ENCODE assay signal across 15 cellular contexts in the genomic region with DNA sequence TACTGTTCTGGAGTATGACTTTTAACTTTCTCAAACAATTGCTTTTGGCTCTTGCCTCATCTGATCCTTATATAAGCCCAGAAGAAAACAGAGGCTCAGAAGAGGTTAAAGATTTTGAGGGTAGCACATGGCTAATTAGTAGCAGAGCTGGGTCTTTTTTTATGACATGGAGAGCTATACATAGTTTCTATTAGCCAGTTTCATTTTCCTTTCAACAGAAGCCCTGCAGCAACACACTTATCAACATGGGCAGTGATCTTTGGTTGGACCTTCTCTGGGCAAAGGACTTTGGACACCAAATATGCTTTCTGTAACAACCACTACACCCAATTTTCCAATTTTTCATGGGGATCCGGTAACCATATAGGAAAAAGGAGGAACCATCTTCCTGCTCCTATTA.
A peak's percentile ranks its signal among the peaks of the same experiment; 100 is the strongest.
DNase-seq lines count a peak whose midpoint lies in the region; ATAC-seq, FAIRE-seq and TF ChIP-seq lines count a peak whose summit lies in the region.
"Had no signal": no experiment of that assay in that cellular context is flagged by ENCODE, and none has a peak within 500 bp of the region (broad histone marks: within the 10 kb centered on the region; RNA-seq: fewer than 3 reads in every experiment).

No MANE protein-coding gene starts in this region.

- H3K4me3 ChIP-seq in GM12878 (no peak overlapping the region), H7 (ENCODE audit: insufficient read depth, low read depth, low read length) (no peak overlapping the region), SK-N-SH (ENCODE audit: low read depth in 2 of 2, low read length in 1 of 2) (no peak overlapping the region), brain microvascular endothelial cell (ENCODE audit: low read depth, low read length) (no peak overlapping the region)
- H3K4me3 ChIP-seq: skin epidermis had no signal

- DNase-seq in GM12878 (ENCODE audit: low read depth, low spot score) = peak; percentile 44
- DNase-seq in H7 = no peak
- DNase-seq in activated naive CD4-positive, alpha-beta T cell treated with Interleukin-2 at 50 U/mL for 16 hours = no peak
- no peak for DNase-seq in SK-N-SH
- no peak for DNase-seq in brain microvascular endothelial cell
- DNase-seq: activated naive CD4-positive, alpha-beta T cell; CD4-positive, alpha-beta T cell; HFFc6; MV-4-11; naive thymus-derived CD4-positive, alpha-beta T cell; NCI-H524 treated with DMSO at 0.1 percent for 48 hours had no signal

- POLR2A ChIA-PET in GM12878 (lab: Charles Lee) = interaction anchor here (0.7 to 2.1 kb wide), 4 partner anchors 10 to 82 kb away, joined by 3 to 18 read pairs (median 6); no protein-coding TSS in a partner anchor
- POLR2A ChIA-PET in SK-N-SH (lab: Yijun Ruan, JAX) = no interaction called here

- H4K20me1 ChIP-seq in GM12878 (ENCODE audit: control insufficient read depth, insufficient read depth) = no peaks in the 10 kb centered on the region
- no peaks in the 10 kb centered on the region for H4K20me1 ChIP-seq in SK-N-SH (ENCODE audit: insufficient read depth)

- no peak for TF ChIP-seq POLR2A in GM12878 (IDR thresholded peaks at IDR 0.05; ENCODE audit: low read depth, low read length)

- no TSS peak for BruUV-seq in GM12878 (replicated peaks; lab: Mats Ljungman, UMichigan)

- CTCF ChIA-PET in GM12878 (lab: Yijun Ruan, JAX) (interaction anchor here (1.0 to 4.2 kb wide), 7 partner anchors 9 to 85 kb away, joined by 3 to 26 read pairs (median 3); no protein-coding TSS in a partner anchor), SK-N-SH (lab: Yijun Ruan, JAX) (interaction anchor here (1.0 to 1.9 kb wide), 3 partner anchors 12 to 341 kb away, joined by 3 to 6 read pairs (median 3); no protein-coding TSS in a partner anchor)

- H3F3A ChIP-seq in SK-N-SH (replicated peaks; ENCODE audit: insufficient read depth) = peaks cover 5% of the 10 kb centered on the region

- SMC1A ChIA-PET in GM12878 (lab: Charles Lee; ENCODE audit: uncharacterized antibody, unreplicated experiment) = interaction anchor here (0.8 to 6.6 kb wide), 13 partner anchors 10 to 139 kb away, joined by 3 to 81 read pairs (median 3); no protein-coding TSS in a partner anchor

- no peak for TF ChIP-seq CTCF in GM12878 (IDR thresholded peaks at IDR 0.05 in 2 of 3, conservative IDR thresholded peaks at IDR 0.05 in 1 of 3; ENCODE audit: control insufficient read depth in 2 of 3, extremely low read depth in 1 of 3, insufficient read depth in 1 of 3, low read depth in 3 of 3, low read length in 3 of 3)
- TF ChIP-seq CTCF in SK-N-SH (IDR thresholded peaks at IDR 0.05) = no peak
- TF ChIP-seq CTCF in brain microvascular endothelial cell (IDR thresholded peaks at IDR 0.05; ENCODE audit: low read depth, low read length, missing control alignments) = no peak

- H3K9me3 ChIP-seq in GM12878 (replicated peaks; ENCODE audit: control insufficient read depth, insufficient read depth, low read length) (no peaks in the 10 kb centered on the region), SK-N-SH (no peaks in the 10 kb centered on the region)

- intact Hi-C loops in GM12878 (cut with micrococcal nuclease; ENCODE audit: unreplicated experiment) = no loop called here

- H3K9me2 ChIP-seq in SK-N-SH = no peaks in the 10 kb centered on the region

- WGBS in GM12878 (ENCODE audit: insufficient coverage, insufficient replicate concordance, low lambda C conversion rate, missing lambda C conversion rate) = 71% methylated on average over 1 of the region's 1 CpG
- 76% methylated on average over 1 of the region's 1 CpG for WGBS in SK-N-SH (ENCODE audit: low lambda C conversion rate)

- H3K4me1 ChIP-seq in GM12878 (ENCODE audit: control insufficient read depth, insufficient read depth, low read length) (no peaks in the 10 kb centered on the region), SK-N-SH (ENCODE audit: control insufficient read depth in 1 of 2, insufficient read depth in 2 of 2, low read depth in 1 of 2, low read length in 1 of 2) (peaks cover 12 to 47% of the 10 kb centered on the region in 2 experiments; a peak in 2 of 4 replicates)

- no peak overlapping the region for H2AFZ ChIP-seq in GM12878 (ENCODE audit: control insufficient read depth, low read depth, low read length)
- no peak overlapping the region for H2AFZ ChIP-seq in SK-N-SH (ENCODE audit: low read depth)

- H3K27ac ChIP-seq in GM12878 (ENCODE audit: control insufficient read depth, insufficient read depth) (no peak overlapping the region), SK-N-SH (ENCODE audit: low read depth in 2 of 2, low read length in 1 of 2) (peak overlapping the region in 1 of 2 experiments; percentile 64; a peak in 1 of 4 replicates), brain microvascular endothelial cell (no peak overlapping the region)

- H3K27me3 ChIP-seq in GM12878 (replicated peaks in 1 of 2; ENCODE audit: control insufficient read depth in 2 of 2, insufficient read depth in 2 of 2, low read length in 1 of 2) (no peaks in the 10 kb centered on the region), H7 (ENCODE audit: control insufficient read depth, insufficient read depth, low read length) (no peaks in the 10 kb centered on the region), SK-N-SH (ENCODE audit: insufficient read depth) (no peaks in the 10 kb centered on the region), brain microvascular endothelial cell (replicated peaks) (no peaks in the 10 kb centered on the region)

- in situ Hi-C loops in GM12878 (cut with MboI) = no loop called here
- in situ Hi-C loops in brain microvascular endothelial cell (cut with HindIII; ENCODE audit: low pct_ligation_motif_present, low sequenced_read_pairs) = no loop called here

- ATAC-seq in GM18907 (IDR thresholded peaks at IDR 0.05; ENCODE audit: unreplicated experiment) (peak; percentile 84), GM21529 (IDR thresholded peaks at IDR 0.05; ENCODE audit: unreplicated experiment) (peak; percentile 74), HG03064 (IDR thresholded peaks at IDR 0.05; ENCODE audit: low read depth, unreplicated experiment) (peak; percentile 67), GM12878 (peak; percentile 76)
- ATAC-seq: naive thymus-derived CD4-positive, alpha-beta T cell had no signal

- no peak for TF ChIP-seq EP300 in GM12878 (IDR thresholded peaks at IDR 0.05; ENCODE audit: borderline replicate concordance in 1 of 2, control insufficient read depth in 1 of 2, low read depth in 2 of 2, low read length in 2 of 2)
- TF ChIP-seq EP300 in SK-N-SH (IDR thresholded peaks at IDR 0.05; ENCODE audit: borderline replicate concordance in 1 of 2, low read depth in 1 of 2, low read length in 1 of 2) = no peak

- RAD21 ChIA-PET in GM12878 (lab: Charles Lee; ENCODE audit: unreplicated experiment) = interaction anchor here (0.7 to 3.4 kb wide), 6 partner anchors 11 to 240 kb away, joined by 3 to 28 read pairs (median 12); no protein-coding TSS in a partner anchor

- FAIRE-seq in GM12878 (lab: Jason Lieb, UNC) = no peak

- H3K9ac ChIP-seq in GM12878 (ENCODE audit: control insufficient read depth, insufficient read depth, low read length) (no peak overlapping the region), SK-N-SH (no peak overlapping the region)

- no peaks in the 10 kb centered on the region for H3K79me2 ChIP-seq in GM12878 (ENCODE audit: control insufficient read depth, insufficient read depth, low read length)
- no peaks in the 10 kb centered on the region for H3K79me2 ChIP-seq in SK-N-SH (ENCODE audit: insufficient read depth)

- no peaks in the 10 kb centered on the region for H3K36me3 ChIP-seq in GM12878 (ENCODE audit: control insufficient read depth in 2 of 2, insufficient read depth in 2 of 2, low read length in 1 of 2)
- H3K36me3 ChIP-seq in H7 (replicated peaks; ENCODE audit: control insufficient read depth, insufficient read depth, low read length) = no peaks in the 10 kb centered on the region
- H3K36me3 ChIP-seq in SK-N-SH (replicated peaks in 1 of 2; ENCODE audit: control insufficient read depth in 1 of 2, insufficient read depth in 2 of 2, low read length in 1 of 2) = no peaks in the 10 kb centered on the region
- H3K36me3 ChIP-seq in brain microvascular endothelial cell (replicated peaks) = no peaks in the 10 kb centered on the region

- H3K4me2 ChIP-seq in GM12878 (ENCODE audit: control insufficient read depth, insufficient read depth) (no peak overlapping the region), SK-N-SH (no peak overlapping the region)

- no peak for TF ChIP-seq RAD21 in GM12878 (IDR thresholded peaks at IDR 0.05; ENCODE audit: insufficient read depth, low read depth, low read length)
- no peak for TF ChIP-seq RAD21 in SK-N-SH (IDR thresholded peaks at IDR 0.05; ENCODE audit: low read length)

TF ChIP-seq in SK-N-SH, 30 proteins besides CTCF, POLR2A, EP300 and RAD21 (continues in another document):
- TF ChIP-seq NRF1 (IDR thresholded peaks at IDR 0.05; ENCODE audit: low read depth, low read length) (no peak), JUND (IDR thresholded peaks at IDR 0.05) (no peak), RXRA (IDR thresholded peaks at IDR 0.05; ENCODE audit: borderline replicate concordance, low read depth) (no peak), EZH2phosphoT487 (IDR thresholded peaks at IDR 0.05; ENCODE audit: borderline replicate concordance, low read depth) (no peak), CHD2 (IDR thresholded peaks at IDR 0.05; ENCODE audit: low read length, partially characterized antibody) (no peak), SMC3 (IDR thresholded peaks at IDR 0.05; ENCODE audit: low read depth, low read length) (no peak), ELF1 (IDR thresholded peaks at IDR 0.05) (no peak), TAF1 (IDR thresholded peaks at IDR 0.05; ENCODE audit: borderline replicate concordance, low read depth, low read length) (no peak), MAX (IDR thresholded peaks at IDR 0.05; ENCODE audit: low read depth) (no peak), SIN3A (IDR thresholded peaks at IDR 0.05; ENCODE audit: borderline replicate concordance, low read depth, low read length) (no peak)
- TF ChIP-seq, protein P1, sequence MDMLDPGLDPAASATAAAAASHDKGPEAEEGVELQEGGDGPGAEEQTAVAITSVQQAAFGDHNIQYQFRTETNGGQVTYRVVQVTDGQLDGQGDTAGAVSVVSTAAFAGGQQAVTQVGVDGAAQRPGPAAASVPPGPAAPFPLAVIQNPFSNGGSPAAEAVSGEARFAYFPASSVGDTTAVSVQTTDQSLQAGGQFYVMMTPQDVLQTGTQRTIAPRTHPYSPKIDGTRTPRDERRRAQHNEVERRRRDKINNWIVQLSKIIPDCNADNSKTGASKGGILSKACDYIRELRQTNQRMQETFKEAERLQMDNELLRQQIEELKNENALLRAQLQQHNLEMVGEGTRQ (IDR thresholded peaks at IDR 0.05; ENCODE audit: borderline replicate concordance, low read depth, low read length) = no peak
